Comparison of ENCODE assay signal across 20 cellular contexts in genomic region chr11:100756556-100756955, GRCh38.
DNase-seq lines count a peak whose midpoint lies in the region; ATAC-seq, FAIRE-seq and TF ChIP-seq lines count a peak whose summit lies in the region.
"Had no signal": no experiment of that assay in that cellular context is flagged by ENCODE, and none has a peak within 500 bp of the region (broad histone marks: within the 10 kb centered on the region; RNA-seq: fewer than 3 reads in every experiment).

No MANE protein-coding gene starts in this region.

- no peaks in the 10 kb centered on the region for H3K27me3 ChIP-seq in liver (ENCODE audit: control insufficient read depth in 4 of 4, insufficient read depth in 4 of 4, low read length in 3 of 4)
- no peaks in the 10 kb centered on the region for H3K27me3 ChIP-seq in HepG2 (ENCODE audit: control insufficient read depth in 1 of 2, insufficient read depth in 2 of 2, low read length in 2 of 2)

- no peak for FAIRE-seq in HepG2 (lab: Jason Lieb, UNC)

- no peak for TF ChIP-seq EP300 in HepG2 (IDR thresholded peaks at IDR 0.05; ENCODE audit: low read depth in 2 of 2, low read length in 2 of 2)
- no peak for TF ChIP-seq EP300 in HepG2 (CRISPR knock-in tag; IDR thresholded peaks at IDR 0.05; ENCODE audit: borderline replicate concordance)

- H3K27ac ChIP-seq in liver (ENCODE audit: low read depth in 1 of 2, low read length in 2 of 2) (no peak overlapping the region), HepG2 (ENCODE audit: extremely low read length, insufficient read depth, low read length) (no peak overlapping the region)
- H3K27ac ChIP-seq: C4-2B, HL-60 had no signal

- no peak for DNase-seq in HepG2 (ENCODE audit: low spot score)
- DNase-seq in NCI-H748 (lab: John Stamatoyannopoulos, UW; ENCODE audit: unreplicated experiment) = peak; percentile 47
- DNase-seq in choroid plexus epithelial cell (ENCODE audit: low read depth) = peak; percentile 80
- no peak for DNase-seq in NCI-H526 (lab: John Stamatoyannopoulos, UW)
- DNase-seq in GF-D8 (lab: John Stamatoyannopoulos, UW) = no peak
- no peak for DNase-seq in activated CD4-positive, alpha-beta T cell treated with anti-CD3 and anti-CD28 coated beads for 4 hours
- DNase-seq: AML-193, DMS79, H7, HFFc6, IMR-90, NCI-H1048, NCI-H1436 treated with DMSO at 0.1 percent for 48 hours, NCI-H2029, NCI-H524, OCI-M1, SIG-M5 had no signal

- CTCF ChIA-PET in HepG2 (lab: Yijun Ruan, JAX; ENCODE audit: low intra/inter-chr PET ratio, low total read pairs) = no interaction called here

- no peaks in the 10 kb centered on the region for H3K79me2 ChIP-seq in HepG2 (ENCODE audit: insufficient read depth, low read length)

- BruUV-seq in HepG2 (replicated peaks; lab: Mats Ljungman, UMichigan) = no TSS peak

- POLR2A ChIA-PET in HepG2 (lab: Yijun Ruan, JAX) = no interaction called here

- no peak for ATAC-seq in HepG2

- H3K9me3 ChIP-seq in liver (ENCODE audit: control insufficient read depth in 4 of 4, low read length in 3 of 4) = no peaks in the 10 kb centered on the region
- H3K9me3 ChIP-seq in HepG2 (ENCODE audit: low read length) = no peaks in the 10 kb centered on the region

- TF ChIP-seq RAD21 in liver (IDR thresholded peaks at IDR 0.05) (peak in 1 of 2 donors; percentile 52), HepG2 (CRISPR knock-in tag; IDR thresholded peaks at IDR 0.05) (no peak)

- H3K4me3 ChIP-seq in liver (ENCODE audit: low read depth in 1 of 3, low read length in 3 of 3) (no peak overlapping the region), HepG2 (replicated peaks in 1 of 3; ENCODE audit: insufficient read depth in 1 of 3, low read depth in 2 of 3, low read length in 3 of 3) (no peak overlapping the region), choroid plexus epithelial cell (ENCODE audit: low read depth, low read length) (no peak overlapping the region)

- H3K9ac ChIP-seq in liver (ENCODE audit: low read depth in 1 of 2, low read length in 2 of 2) (no peak overlapping the region), HepG2 (ENCODE audit: insufficient read depth, low read depth, low read length) (no peak overlapping the region)

- TF ChIP-seq CTCF in liver (IDR thresholded peaks at IDR 0.05; ENCODE audit: low read depth, low read length, missing input control) = no peak
- no peak for TF ChIP-seq CTCF in HepG2 (CRISPR knock-in tag; IDR thresholded peaks at IDR 0.05)
- no peak for TF ChIP-seq CTCF in choroid plexus epithelial cell (conservative IDR thresholded peaks at IDR 0.05; ENCODE audit: low read depth, low read length)

- in situ Hi-C loops in HepG2 (cut with HindIII; ENCODE audit: extremely low pct_ligation_motif_present, low pct_unique_long_range_greater_than_20kb) = no loop called here

- H3K4me1 ChIP-seq in liver (ENCODE audit: control insufficient read depth in 4 of 4, insufficient read depth in 4 of 4, low read length in 3 of 4) = peaks cover 0 to 17% (median 11%) of the 10 kb centered on the region in 4 donors
- no peaks in the 10 kb centered on the region for H3K4me1 ChIP-seq in HepG2 (ENCODE audit: insufficient read depth, low read length)

- no peak overlapping the region for H2AFZ ChIP-seq in HepG2 (ENCODE audit: low read length)

- intact Hi-C loops in HepG2 (cut with micrococcal nuclease; ENCODE audit: unreplicated experiment) = no loop called here

- no peaks in the 10 kb centered on the region for H3K36me3 ChIP-seq in liver (ENCODE audit: control insufficient read depth in 4 of 4, insufficient read depth in 3 of 4, low read depth in 1 of 4, low read length in 3 of 4)
- no peaks in the 10 kb centered on the region for H3K36me3 ChIP-seq in HepG2 (replicated peaks in 1 of 2; ENCODE audit: control insufficient read depth in 1 of 2, insufficient read depth in 2 of 2, low read length in 2 of 2)

- 16% methylated on average over 2 of the region's 2 CpGs for WGBS in liver
- 35% methylated on average over 2 of the region's 2 CpGs for WGBS in HepG2 (ENCODE audit: low lambda C conversion rate)

- H4K20me1 ChIP-seq in HepG2 (ENCODE audit: insufficient read depth, low read length) = no peaks in the 10 kb centered on the region

- TF ChIP-seq POLR2A in HepG2 (IDR thresholded peaks at IDR 0.05; ENCODE audit: insufficient read depth in 1 of 2, low read depth in 2 of 2, low read length in 2 of 2) = no peak

- H3K4me2 ChIP-seq in HepG2 (ENCODE audit: low read depth, low read length) = no peak overlapping the region

TF ChIP-seq in liver, 16 proteins besides CTCF, POLR2A, EP300 and RAD21:
- TF ChIP-seq FOXA2 (IDR thresholded peaks at IDR 0.05) (peak; percentile 26), TAF1 (conservative IDR thresholded peaks at IDR 0.05) (no peak), FOXA1 (IDR thresholded peaks at IDR 0.05) (no peak), MAX (IDR thresholded peaks at IDR 0.05) (no peak), SP1 (IDR thresholded peaks at IDR 0.05) (no peak), RXRA (IDR thresholded peaks at IDR 0.05) (peak; percentile 18 to 32), EGR1 (IDR thresholded peaks at IDR 0.05; ENCODE audit: low read depth in 2 of 2) (no peak), YY1 (IDR thresholded peaks at IDR 0.05) (peak; percentile 25), HNF4G (IDR thresholded peaks at IDR 0.05) (no peak), HNF4A (conservative IDR thresholded peaks at IDR 0.05) (peak; percentile 27 to 52)

TF ChIP-seq in HepG2, 621 proteins besides CTCF, POLR2A, EP300 and RAD21:
- TF ChIP-seq ZNF775 (CRISPR knock-in tag; IDR thresholded peaks at IDR 0.05; ENCODE audit: borderline replicate concordance) (no peak), HNF4A (CRISPR knock-in tag; IDR thresholded peaks at IDR 0.05) (no peak), POGK (CRISPR knock-in tag; conservative IDR thresholded peaks at IDR 0.05) (no peak), PAWR (CRISPR knock-in tag; IDR thresholded peaks at IDR 0.05; ENCODE audit: borderline replicate concordance) (no peak), ELF1 (CRISPR knock-in tag; IDR thresholded peaks at IDR 0.05) (no peak)
TF ChIP-seq in HepG2: peak in this region for 0.

Comparison
In these comparisons a context has a peak if more than half of its experiments do, and no peak if none do; other contexts are left out.
1. DNase-seq: peak in NCI-H748 (single experiment) and choroid plexus epithelial cell (single experiment); none in HepG2 (single experiment), NCI-H526 (0 of 2), GF-D8 (single experiment) and activated CD4-positive, alpha-beta T cell treated with anti-CD3 and anti-CD28 coated beads for 4 hours (0 of 2).